Comparison of ENCODE assay signal across 1 cellular context in genomic region chr6:3292431-3293197, GRCh38.
TF ChIP-seq lines count a peak whose summit lies in the region.

No MANE protein-coding gene starts in this region.

TF ChIP-seq in endothelial cell of umbilical vein, 7 proteins besides CTCF, POLR2A, EP300 and RAD21:
- no peak for TF ChIP-seq GATA2 (IDR thresholded peaks at IDR 0.05; ENCODE audit: insufficient read depth, insufficient read length, low read depth, low read length)
- TF ChIP-seq POLR2AphosphoS5 (IDR thresholded peaks at IDR 0.05; ENCODE audit: insufficient read depth, low read depth, low read length) = no peak
- TF ChIP-seq JUN (IDR thresholded peaks at IDR 0.05; ENCODE audit: borderline replicate concordance, insufficient read depth, insufficient read length, low read depth) = no peak
- TF ChIP-seq MAX (IDR thresholded peaks at IDR 0.05; ENCODE audit: insufficient read depth, insufficient read length) = no peak
- TF ChIP-seq MYC (IDR thresholded peaks at IDR 0.05; ENCODE audit: low read depth, low read length) = no peak
- no peak for TF ChIP-seq EZH2 (IDR thresholded peaks at IDR 0.05; ENCODE audit: borderline replicate concordance, low read depth, low read length, severe bottlenecking)
- TF ChIP-seq FOS (IDR thresholded peaks at IDR 0.05; ENCODE audit: borderline replicate concordance, insufficient read depth, low read length) = no peak
